In genomic region chr11:73315288-73316020, GRCh38 we compare ENCODE assay signal across 13 cellular contexts. TPM values are rescaled to one million over a fixed set of nuclear protein-coding genes. Genes with fewer than 3 reads are reported as not detected.
A peak's percentile ranks its signal among the peaks of the same experiment; 100 is the strongest.
DNase-seq lines count a peak whose midpoint lies in the region; ATAC-seq and TF ChIP-seq lines count a peak whose summit lies in the region.
"Had no signal": no experiment of that assay in that cellular context is flagged by ENCODE, and none has a peak within 500 bp of the region (broad histone marks: within the 10 kb centered on the region; RNA-seq: fewer than 3 reads in every experiment).

No MANE protein-coding gene starts in this region.

- H3K36me3 ChIP-seq in gastroesophageal sphincter (peaks cover 0 to 8% of the 10 kb centered on the region in 2 donors), psoas muscle (ENCODE audit: insufficient read depth in 1 of 2, low read depth in 1 of 2) (no peaks in the 10 kb centered on the region)

- H3K27ac ChIP-seq in AG04450 (ENCODE audit: low read depth, low read length): peak overlapping the region; percentile 61
- peak overlapping the region; percentile 70 to 99 (median 98) for H3K27ac ChIP-seq in gastroesophageal sphincter
- H3K27ac ChIP-seq in psoas muscle: peak overlapping the region; percentile 36
- H3K27ac ChIP-seq: epithelial cell of prostate had no signal

- H3K27me3 Mint-ChIP-seq in T-helper 17 cell: peaks cover 7% of the 10 kb centered on the region
- H3K27me3 Mint-ChIP-seq: activated CD4-positive, alpha-beta T cell treated with anti-CD3 and anti-CD28 coated beads for 36 hours had no signal

- no peak for TF ChIP-seq CTCF in AG04450 (IDR thresholded peaks at IDR 0.05; ENCODE audit: low read depth, low read length)
- TF ChIP-seq CTCF in gastroesophageal sphincter (IDR thresholded peaks at IDR 0.05): no peak
- no peak for TF ChIP-seq CTCF in psoas muscle (IDR thresholded peaks at IDR 0.05)

- H3K27me3 ChIP-seq in AG04450 (ENCODE audit: control insufficient read depth, insufficient read depth, low read length) (no peaks in the 10 kb centered on the region), gastroesophageal sphincter (no peaks in the 10 kb centered on the region), psoas muscle (ENCODE audit: insufficient read depth in 3 of 3, low read length in 2 of 3) (no peaks in the 10 kb centered on the region)

- H3K36me3 Mint-ChIP-seq in T-helper 17 cell (ENCODE audit: low read depth): no peaks in the 10 kb centered on the region

- H3K4me1 ChIP-seq in gastroesophageal sphincter (peaks cover 5 to 100% (median 73%) of the 10 kb centered on the region in 3 donors), psoas muscle (peaks cover 8% of the 10 kb centered on the region)

- H3K4me3 ChIP-seq in AG04450 (ENCODE audit: low read depth, low read length) (peak overlapping the region; percentile 38), gastroesophageal sphincter (peak overlapping the region in 1 of 2 donors; percentile 89), psoas muscle (peak overlapping the region; percentile 22)

- CTCF ChIA-PET in AG04450 (lab: Charles Lee): interaction anchor here (1.5 to 3.2 kb wide), 4 partner anchors 8 to 36 kb away, joined by 6 to 25 read pairs (median 8); no protein-coding TSS in a partner anchor

- no peak for TF ChIP-seq POLR2A in gastroesophageal sphincter (IDR thresholded peaks at IDR 0.05)

- 7% methylated on average over 7 of the region's 9 CpGs; no CpG with 5 or more reads in 1 of the 2 donors for WGBS in gastroesophageal sphincter (ENCODE audit: low coverage in 1 of 2), 2 donors
- 74 to 81% (median 80%) methylated on average over 9 of the region's 9 CpGs for WGBS in psoas muscle, 3 donors

- no peak for TF ChIP-seq EP300 in gastroesophageal sphincter (IDR thresholded peaks at IDR 0.05)

- H3K27ac Mint-ChIP-seq in T-helper 17 cell: no peak overlapping the region
- H3K27ac Mint-ChIP-seq: activated CD4-positive, alpha-beta T cell treated with anti-CD3 and anti-CD28 coated beads for 36 hours had no signal

- POLR2A ChIA-PET in AG04450 (lab: Yijun Ruan, JAX): interaction anchor here (1.0 to 3.9 kb wide), 2 partner anchors 13 to 19 kb away, joined by 5 to 16 read pairs; no protein-coding TSS in a partner anchor

- intact Hi-C loops in psoas muscle (cut with DNase I): no loop called here

- H3K4me1 Mint-ChIP-seq in T-helper 17 cell: peaks cover 13% of the 10 kb centered on the region
- H3K4me1 Mint-ChIP-seq: activated CD4-positive, alpha-beta T cell treated with anti-CD3 and anti-CD28 coated beads for 36 hours had no signal

- ATAC-seq in gastroesophageal sphincter: no peak
- ATAC-seq in psoas muscle: no peak
- ATAC-seq in HG02981 (IDR thresholded peaks at IDR 0.05; ENCODE audit: unreplicated experiment): no peak
- ATAC-seq in T-helper 17 cell: no peak
- ATAC-seq in GM21717 (IDR thresholded peaks at IDR 0.05; ENCODE audit: unreplicated experiment): no peak
- ATAC-seq in GM21529 (IDR thresholded peaks at IDR 0.05; ENCODE audit: unreplicated experiment): no peak
- ATAC-seq: activated CD4-positive, alpha-beta T cell treated with anti-CD3 and anti-CD28 coated beads for 36 hours had no signal

- no peak for DNase-seq in AG04450 (ENCODE audit: low read depth, low spot score)
- DNase-seq in NCI-H2227 treated with DMSO at 0.1 percent for 48 hours (lab: John Stamatoyannopoulos, UW): peak; percentile 30
- peak in 1 of 2 donors; percentile 29 for DNase-seq in psoas muscle
- DNase-seq in T-helper 17 cell: no peak
- DNase-seq: activated CD4-positive, alpha-beta T cell treated with anti-CD3 and anti-CD28 coated beads for 36 hours; activated naive CD4-positive, alpha-beta T cell treated with Interleukin-2 at 50 U/mL for 16 hours; islet precursor cell; SHP77 had no signal

- H3K9me3 ChIP-seq in AG04450 (ENCODE audit: control insufficient read depth, insufficient read depth, low read length) (no peaks in the 10 kb centered on the region; the same call in 1 of the 2 replicates), gastroesophageal sphincter (no peaks in the 10 kb centered on the region), psoas muscle (no peaks in the 10 kb centered on the region), T-helper 17 cell (ENCODE audit: control insufficient read depth, low read length, poor library complexity, severe bottlenecking) (no peaks in the 10 kb centered on the region)

- H3K4me3 Mint-ChIP-seq in T-helper 17 cell: no peak overlapping the region
- H3K4me3 Mint-ChIP-seq: activated CD4-positive, alpha-beta T cell treated with anti-CD3 and anti-CD28 coated beads for 36 hours had no signal

RNA-seq across cellular contexts. Expression of gene ARHGEF17, which starts 7.4 kb away (rescaled TPM):
- 30.6 and 45.2 TPM in 2 replicates for polyA plus RNA-seq in AG04450 (2011; rRNA removed)
- 54.5 and 62.4 TPM in 2 replicates for polyA minus RNA-seq in AG04450 (2011; rRNA and poly(A)+ RNA removed)
- 100 to 1,000 TPM in 1 of 4 donors, 10 to 100 TPM in 3; 52.5 to 169 (median 84.4) TPM for total RNA-seq in gastroesophageal sphincter
- total RNA-seq in psoas muscle: 10 to 100 TPM; 10.8 to 38.4 (median 15.5) TPM
- polyA plus RNA-seq in psoas muscle: 1 to 10 TPM; 5.7 to 7.9 (median 6.9) TPM
- total RNA-seq in T-helper 17 cell: under 1 TPM in 1 of 2 donors, not detected in 1; 0.17 TPM

RNA-seq across cellular contexts. Expression of gene P2RY6, which starts 43.3 kb away (rescaled TPM):
- not detected in 2 replicates for polyA plus RNA-seq in AG04450 (2011; rRNA removed)
- polyA minus RNA-seq in AG04450 (2011; rRNA and poly(A)+ RNA removed): not detected in 2 replicates
- 1 to 10 TPM; 1.8 to 2.8 (median 2.3) TPM for total RNA-seq in gastroesophageal sphincter
- 1 to 10 TPM in 3 of 4 donors, under 1 TPM in 1; 0.96 to 2.5 (median 1.5) TPM for total RNA-seq in psoas muscle
- polyA plus RNA-seq in psoas muscle: 1 to 10 TPM in 2 of 3 donors, under 1 TPM in 1; 0.59 to 1.6 (median 1.2) TPM
- total RNA-seq in T-helper 17 cell: not detected
- total RNA-seq: activated CD4-positive, alpha-beta T cell treated with anti-CD3 and anti-CD28 coated beads for 36 hours had no signal

Comparison
In these comparisons a context has a peak if more than half of its experiments do, and no peak if none do; other contexts are left out.
1. H3K27ac ChIP-seq: peak in every context shown above with its lines; median percentile 98 in gastroesophageal sphincter; 61 in AG04450; 36 in psoas muscle.
2. RNA of gene ARHGEF17, which starts 7.4 kb away (total RNA-seq): 52.5 to 169 TPM in gastroesophageal sphincter and 10.8 to 38.4 TPM in psoas muscle; 0.17 TPM in T-helper 17 cell; every median in the first group is over 10 times any median in the second.